8 cellular contexts compared by ENCODE assay signal in the genomic region with DNA sequence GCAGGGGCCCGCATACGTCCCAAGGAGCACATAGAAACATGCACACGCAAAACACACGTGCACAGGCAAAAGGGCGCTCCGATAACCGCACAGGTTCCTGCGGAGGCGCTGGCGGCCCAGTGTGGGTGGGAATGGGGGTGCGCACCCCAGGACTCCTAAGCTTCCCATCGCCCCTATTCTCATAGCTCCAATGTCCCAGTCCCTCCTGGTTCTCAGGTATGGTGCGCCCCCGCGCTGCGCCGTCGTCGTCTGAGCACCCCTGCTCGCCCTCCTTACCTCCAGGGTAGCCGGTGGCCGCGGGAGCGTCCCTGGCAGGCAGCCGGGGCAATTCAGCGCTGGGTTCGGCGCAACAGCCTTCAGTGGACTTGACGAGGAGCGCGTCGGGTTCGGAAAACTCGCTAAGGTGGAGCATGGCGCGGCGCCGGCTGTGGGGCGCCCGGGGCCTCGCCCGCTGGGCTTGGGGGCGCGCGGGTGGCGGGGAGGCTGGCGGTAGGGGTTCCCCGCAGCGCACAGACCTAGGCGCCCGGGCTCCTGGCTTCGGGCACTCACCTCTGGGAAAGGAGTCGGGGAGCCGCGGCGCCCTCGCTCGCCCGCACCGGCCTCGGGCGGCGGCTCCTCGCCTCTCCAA. TPM values are rescaled to one million over a fixed set of nuclear protein-coding genes. Genes with fewer than 3 reads are reported as not detected.
A peak's percentile ranks its signal among the peaks of the same experiment; 100 is the strongest.
DNase-seq lines count a peak whose midpoint lies in the region; ATAC-seq and TF ChIP-seq lines count a peak whose summit lies in the region.

No MANE protein-coding gene starts in this region.

- 2 to 3% (median 3%) methylated on average over 44 to 64 of the region's 64 CpGs for WGBS in psoas muscle, 3 donors

- peak overlapping the region; percentile 41 for H3K4me3 ChIP-seq in epithelial cell of esophagus (ENCODE audit: low read length)
- peak overlapping the region; percentile 58 for H3K4me3 ChIP-seq in psoas muscle

- no peaks in the 10 kb centered on the region for H3K9me3 ChIP-seq in psoas muscle

- peaks cover 10 to 20% (median 19%) of the 10 kb centered on the region in 3 donors for H3K4me1 Mint-ChIP-seq in T-cell

- H3K4me3 Mint-ChIP-seq in T-cell: peak overlapping the region; percentile 60 to 77 (median 68)

- no peaks in the 10 kb centered on the region for H3K4me1 ChIP-seq in psoas muscle

- H3K27me3 Mint-ChIP-seq in T-cell: peaks cover 51 to 74% of the 10 kb centered on the region in 2 donors

- intact Hi-C loops in psoas muscle (cut with DNase I): no loop called here

- POLR2A ChIA-PET in T-cell (lab: Charles Lee): interaction anchor here (0.6 to 0.7 kb wide), 3 partner anchors 72 to 92 kb away, joined by 4 to 6 read pairs (median 5); no protein-coding TSS in a partner anchor

- peaks cover 9 to 90% (median 23%) of the 10 kb centered on the region in 3 donors for H3K27me3 ChIP-seq in psoas muscle (ENCODE audit: insufficient read depth in 3 of 3, low read length in 2 of 3)

- H3K36me3 ChIP-seq in psoas muscle (ENCODE audit: insufficient read depth in 1 of 2, low read depth in 1 of 2): no peaks in the 10 kb centered on the region

- H3K36me3 Mint-ChIP-seq in T-cell: no peaks in the 10 kb centered on the region

- DNase-seq in activated T-cell treated with anti-CD3 and anti-CD28 coated beads, Interleukin-2, amount 50 U/mL, for 1 hour: peak; percentile 46
- no peak for DNase-seq in activated T-cell treated with anti-CD3 and anti-CD28 coated beads for 4 hours
- peak in 2 of 34 experiments; percentile 2 to 5 for DNase-seq in T-cell
- DNase-seq in epithelial cell of esophagus (ENCODE audit: low read depth): no peak
- no peak for DNase-seq in psoas muscle

- H3K27ac Mint-ChIP-seq in T-cell: no peak overlapping the region

- H3K9me3 Mint-ChIP-seq in T-cell: no peaks in the 10 kb centered on the region

- ATAC-seq in T-cell (replicated peaks in 1 of 4) (peak in 1 of 4 experiments; percentile 7), psoas muscle (no peak), GM19467 (IDR thresholded peaks at IDR 0.05; ENCODE audit: unreplicated experiment) (no peak), HG03097 (IDR thresholded peaks at IDR 0.05; ENCODE audit: low FRiP score, unreplicated experiment) (no peak), HG03175 (IDR thresholded peaks at IDR 0.05; ENCODE audit: unreplicated experiment) (no peak)

- CTCF ChIA-PET in T-cell (lab: Charles Lee): interaction anchor here (0.6 to 1.7 kb wide), 8 partner anchors 13 to 525 kb away, joined by 3 to 8 read pairs (median 4); partner anchors contain the start of genes ALMS1 (in 1 of the 2) and CCT7 (in 1 of the 2)

- TF ChIP-seq CTCF in epithelial cell of esophagus (IDR thresholded peaks at IDR 0.05; ENCODE audit: insufficient read depth, low read depth, low read length, missing control alignments) (no peak), psoas muscle (IDR thresholded peaks at IDR 0.05) (no peak)

- H3K27ac ChIP-seq in psoas muscle: no peak overlapping the region

RNA-seq across cellular contexts. Expression of gene EGR4, which starts 0.3 kb away (rescaled TPM):
- total RNA-seq in T-cell: under 1 TPM in 4 of 5 donors, not detected in 1; 0.09 to 0.35 (median 0.19) TPM
- total RNA-seq in psoas muscle: not detected
- not detected for polyA plus RNA-seq in psoas muscle

RNA-seq across cellular contexts. Expression of gene FBXO41, which starts 8.7 kb away (rescaled TPM):
- total RNA-seq in T-cell (10 to 100 TPM; 17.6 to 23.7 (median 19.6) TPM), psoas muscle (under 1 TPM; 0.15 to 0.46 (median 0.23) TPM)
- polyA plus RNA-seq in psoas muscle: under 1 TPM; 0.03 to 0.09 (median 0.07) TPM

RNA-seq across cellular contexts. Expression of gene CCT7, which starts 58.9 kb away (rescaled TPM):
- total RNA-seq in T-cell: 100 to 1,000 TPM; 120 to 210 (median 193) TPM
- 100 to 1,000 TPM; 249 to 280 (median 268) TPM for total RNA-seq in psoas muscle
- 100 to 1,000 TPM; 255 to 316 (median 288) TPM for polyA plus RNA-seq in psoas muscle

RNA-seq across cellular contexts. Expression of gene PRADC1, which starts 60.0 kb away (rescaled TPM):
- 1 to 10 TPM; 6.1 to 9.9 (median 6.4) TPM for total RNA-seq in T-cell
- 10 to 100 TPM; 53.6 to 98.3 (median 63.7) TPM for total RNA-seq in psoas muscle
- polyA plus RNA-seq in psoas muscle: 100 to 1,000 TPM in 1 of 3 donors, 10 to 100 TPM in 2; 87.6 to 118 (median 99.9) TPM

Comparison
In these comparisons a context has a peak if more than half of its experiments do, and no peak if none do; other contexts are left out.
1. RNA of gene FBXO41, which starts 8.7 kb away (total RNA-seq): 17.6 to 23.7 TPM in T-cell; 0.15 to 0.46 TPM in psoas muscle; every median in the first group is over 10 times any median in the second.